24 cellular contexts compared by ENCODE assay signal in genomic region chr18:79318142-79318673, GRCh38.
DNase-seq lines count a peak whose midpoint lies in the region; ATAC-seq and FAIRE-seq lines count a peak whose summit lies in the region.
"Had no signal": no experiment of that assay in that cellular context is flagged by ENCODE, and none has a peak within 500 bp of the region (broad histone marks: within the 10 kb centered on the region; RNA-seq: fewer than 3 reads in every experiment).

No MANE protein-coding gene starts in this region.

- no peak overlapping the region for H2BK12ac ChIP-seq in neuronal stem cell (ENCODE audit: low read length)

- no peak overlapping the region for H3K23ac ChIP-seq in neuronal stem cell (ENCODE audit: low read depth, low read length, poor library complexity)

- no peak overlapping the region for H2AFZ ChIP-seq in neuronal stem cell (ENCODE audit: low read length)

- peaks cover 2 to 12% of the 10 kb centered on the region in 2 donors for H3K9me3 ChIP-seq in neuronal stem cell (replicated peaks in 1 of 2; ENCODE audit: control insufficient read depth in 2 of 2, insufficient read depth in 1 of 2, low read depth in 1 of 2, low read length in 2 of 2)

- H3K4me2 ChIP-seq in neuronal stem cell (ENCODE audit: insufficient read depth, low read length, poor library complexity, severe bottlenecking): no peak overlapping the region

- H3K36me3 ChIP-seq in neuronal stem cell (replicated peaks in 1 of 2; ENCODE audit: control insufficient read depth in 2 of 2, insufficient read depth in 2 of 2, low read length in 2 of 2): peaks cover 6 to 10% of the 10 kb centered on the region in 2 donors

- POLR2A ChIA-PET in activated naive CD8-positive, alpha-beta T cell treated with anti-CD3 and anti-CD28 coated beads, Interleukin-2, amount 10 ng/mL, durations not matched to agents 7 days and 5 days (lab: Charles Lee): no interaction called here

- H3K14ac ChIP-seq in neuronal stem cell (ENCODE audit: low read length): no peak overlapping the region

- H3K36me3 Mint-ChIP-seq in activated T-cell treated with anti-CD3 and anti-CD28 coated beads, Interleukin-2, amount 50 U/mL, for 24 hours (ENCODE audit: low read depth): peaks cover 56% of the 10 kb centered on the region
- H3K36me3 Mint-ChIP-seq in activated T-cell treated with anti-CD3 and anti-CD28 coated beads, Interleukin-2, amount 50 U/mL, for 4 hours (ENCODE audit: insufficient read depth): peaks cover 45% of the 10 kb centered on the region
- H3K36me3 Mint-ChIP-seq in activated naive CD8-positive, alpha-beta T cell treated with anti-CD3 and anti-CD28 coated beads, Interleukin-2, amount 10 ng/mL, durations not matched to agents 7 days and 5 days: peaks cover 25% of the 10 kb centered on the region

- H3K27ac Mint-ChIP-seq in activated T-cell treated with anti-CD3 and anti-CD28 coated beads, Interleukin-2, amount 50 U/mL, for 24 hours: peak overlapping the region; percentile 13
- peak overlapping the region; percentile 3 for H3K27ac Mint-ChIP-seq in activated naive CD8-positive, alpha-beta T cell treated with anti-CD3 and anti-CD28 coated beads, Interleukin-2, amount 10 ng/mL, durations not matched to agents 7 days and 5 days
- H3K27ac Mint-ChIP-seq: T-helper 1 cell treated with Interleukin-12 subunit alpha and Interleukin-12 subunit beta and Interleukin-4 antibody, amounts not matched to agents 30 μg/mL and 1 μg/mL, for 36 hours had no signal

- H3K79me1 ChIP-seq in neuronal stem cell (ENCODE audit: low read depth, low read length): no peaks in the 10 kb centered on the region

- no peak overlapping the region for H4K8ac ChIP-seq in neuronal stem cell (ENCODE audit: low read depth, low read length)

- H3K9ac ChIP-seq in neuronal stem cell (ENCODE audit: low read depth, low read length, poor library complexity): no peak overlapping the region

- H3K4me1 ChIP-seq in neuronal stem cell (ENCODE audit: control insufficient read depth in 2 of 2, insufficient read depth in 1 of 2, low read depth in 1 of 2, low read length in 2 of 2): peaks cover 3 to 6% of the 10 kb centered on the region in 2 donors
- H3K4me1 ChIP-seq: left ventricle myocardium inferior, tibial artery had no signal

- ATAC-seq in activated T-cell treated with anti-CD3 and anti-CD28 coated beads, Interleukin-2, amount 50 U/mL, for 4 hours: no peak
- peak; percentile 56 for ATAC-seq in activated naive CD8-positive, alpha-beta T cell treated with anti-CD3 and anti-CD28 coated beads, Interleukin-2, amount 10 ng/mL, durations not matched to agents 7 days and 5 days (ENCODE audit: low read depth)
- ATAC-seq in left lobe of liver (no peak), GM18498 (IDR thresholded peaks at IDR 0.05; ENCODE audit: unreplicated experiment) (no peak)
- ATAC-seq: stimulated activated naive CD8-positive, alpha-beta T cell treated with anti-CD3 and anti-CD28 coated beads, Interleukin-15, amount 100 ng/mL, for 72 hours had no signal

- H4K91ac ChIP-seq in neuronal stem cell (ENCODE audit: low read depth, low read length, poor library complexity): no peak overlapping the region

- no peak overlapping the region for H2BK15ac ChIP-seq in neuronal stem cell (ENCODE audit: low read length)

- H3K4ac ChIP-seq in neuronal stem cell (ENCODE audit: low read length): no peak overlapping the region

- no peak for DNase-seq in activated T-cell treated with anti-CD3 and anti-CD28 coated beads, Interleukin-2, amount 50 U/mL, for 24 hours
- no peak for DNase-seq in activated T-cell treated with anti-CD3 and anti-CD28 coated beads, Interleukin-2, amount 50 U/mL, for 4 hours
- DNase-seq in GM19239 (ENCODE audit: insufficient read length, low spot score) (no peak), neuronal stem cell (ENCODE audit: low spot score) (no peak), AML-193 (lab: John Stamatoyannopoulos, UW) (no peak), left lobe of liver (ENCODE audit: low spot score) (no peak)
- DNase-seq in activated naive CD8-positive, alpha-beta T cell treated with anti-CD3 and anti-CD28 coated beads, Interleukin-2, amount 10 ng/mL, durations not matched to agents 7 days and 5 days: no peak
- DNase-seq: activated CD4-positive, CD25-positive, alpha-beta regulatory T cell treated with anti-CD3 and anti-CD28 coated beads, Interleukin-2, amount 50 U/mL, for 72 hours; activated CD8-positive, alpha-beta memory T cell treated with anti-CD3 and anti-CD28 coated beads for 24 hours; Calu3; hypothalamus; left ventricle myocardium inferior; NCI-H1436; NCI-H82; stimulated activated naive CD8-positive, alpha-beta T cell treated with anti-CD3 and anti-CD28 coated beads, Interleukin-15, amount 100 ng/mL, for 72 hours; tibial artery had no signal

- H3K4me1 Mint-ChIP-seq in activated T-cell treated with anti-CD3 and anti-CD28 coated beads, Interleukin-2, amount 50 U/mL, for 24 hours (ENCODE audit: low read depth): peaks cover 15% of the 10 kb centered on the region
- peaks cover 22% of the 10 kb centered on the region for H3K4me1 Mint-ChIP-seq in activated T-cell treated with anti-CD3 and anti-CD28 coated beads, Interleukin-2, amount 50 U/mL, for 4 hours (ENCODE audit: low read depth)
- H3K4me1 Mint-ChIP-seq in activated naive CD8-positive, alpha-beta T cell treated with anti-CD3 and anti-CD28 coated beads, Interleukin-2, amount 10 ng/mL, durations not matched to agents 7 days and 5 days: peaks cover 19% of the 10 kb centered on the region

- H2BK5ac ChIP-seq in neuronal stem cell (ENCODE audit: low read length): no peak overlapping the region

- FAIRE-seq in GM19239 (lab: Jason Lieb, UNC): peak; percentile 4
- FAIRE-seq: A204.1, endothelial cell of umbilical vein, GM18507 had no signal

- H3K27me3 Mint-ChIP-seq in activated T-cell treated with anti-CD3 and anti-CD28 coated beads, Interleukin-2, amount 50 U/mL, for 24 hours: no peaks in the 10 kb centered on the region
- no peaks in the 10 kb centered on the region for H3K27me3 Mint-ChIP-seq in activated T-cell treated with anti-CD3 and anti-CD28 coated beads, Interleukin-2, amount 50 U/mL, for 4 hours (ENCODE audit: low read depth)
- peaks cover 2% of the 10 kb centered on the region for H3K27me3 Mint-ChIP-seq in activated naive CD8-positive, alpha-beta T cell treated with anti-CD3 and anti-CD28 coated beads, Interleukin-2, amount 10 ng/mL, durations not matched to agents 7 days and 5 days
- H3K27me3 Mint-ChIP-seq: stimulated activated naive CD8-positive, alpha-beta T cell treated with anti-CD3 and anti-CD28 coated beads, Interleukin-15, amount 100 ng/mL, for 72 hours had no signal

- no CpG with 5 or more reads among the region's 9 CpGs for WGBS in neuronal stem cell (ENCODE audit: extremely low coverage in 2 of 2, insufficient read length in 2 of 2, insufficient replicate concordance in 1 of 2), 2 donors

- H2BK120ac ChIP-seq in neuronal stem cell (ENCODE audit: low read depth, low read length): no peak overlapping the region

- H3K4me3 ChIP-seq in neuronal stem cell (ENCODE audit: low read length in 2 of 2): no peak overlapping the region
- H3K4me3 ChIP-seq: dorsolateral prefrontal cortex, left ventricle myocardium inferior, SK-N-MC, skin epidermis, tibial artery had no signal

- peaks cover 9% of the 10 kb centered on the region for H3K9me3 Mint-ChIP-seq in activated T-cell treated with anti-CD3 and anti-CD28 coated beads, Interleukin-2, amount 50 U/mL, for 24 hours
- H3K9me3 Mint-ChIP-seq in activated T-cell treated with anti-CD3 and anti-CD28 coated beads, Interleukin-2, amount 50 U/mL, for 4 hours: peaks cover 17% of the 10 kb centered on the region
- peaks cover 5% of the 10 kb centered on the region for H3K9me3 Mint-ChIP-seq in activated naive CD8-positive, alpha-beta T cell treated with anti-CD3 and anti-CD28 coated beads, Interleukin-2, amount 10 ng/mL, durations not matched to agents 7 days and 5 days
- H3K9me3 Mint-ChIP-seq: T-helper 1 cell treated with Interleukin-12 subunit alpha and Interleukin-12 subunit beta and Interleukin-4 antibody, amounts not matched to agents 30 μg/mL and 1 μg/mL, for 36 hours had no signal

- no peaks in the 10 kb centered on the region for H3K27me3 ChIP-seq in neuronal stem cell (ENCODE audit: control insufficient read depth in 3 of 3, insufficient read depth in 3 of 3, low read depth in 1 of 3, low read length in 3 of 3)
- H3K27me3 ChIP-seq: dorsolateral prefrontal cortex, tibial artery had no signal

- H3K27ac ChIP-seq in neuronal stem cell (replicated peaks; ENCODE audit: low read length): no peak overlapping the region
- H3K27ac ChIP-seq: dorsolateral prefrontal cortex, left ventricle myocardium inferior, SK-N-MC, skin epidermis, tibial artery had no signal

- H2AK5ac ChIP-seq in neuronal stem cell (ENCODE audit: low read depth, low read length): no peak overlapping the region

- H3K4me3 Mint-ChIP-seq in activated T-cell treated with anti-CD3 and anti-CD28 coated beads, Interleukin-2, amount 50 U/mL, for 24 hours: no peak overlapping the region
- no peak overlapping the region for H3K4me3 Mint-ChIP-seq in activated T-cell treated with anti-CD3 and anti-CD28 coated beads, Interleukin-2, amount 50 U/mL, for 4 hours
- H3K4me3 Mint-ChIP-seq in activated naive CD8-positive, alpha-beta T cell treated with anti-CD3 and anti-CD28 coated beads, Interleukin-2, amount 10 ng/mL, durations not matched to agents 7 days and 5 days: peak overlapping the region; percentile 41
- H3K4me3 Mint-ChIP-seq: stimulated activated naive CD8-positive, alpha-beta T cell treated with anti-CD3 and anti-CD28 coated beads, Interleukin-15, amount 100 ng/mL, for 72 hours; T-helper 1 cell treated with Interleukin-12 subunit alpha and Interleukin-12 subunit beta and Interleukin-4 antibody, amounts not matched to agents 30 μg/mL and 1 μg/mL, for 36 hours had no signal

- peak overlapping the region; percentile 18 for H3K18ac ChIP-seq in neuronal stem cell (ENCODE audit: low read length)
